20 cellular contexts compared by ENCODE assay signal in the genomic region with DNA sequence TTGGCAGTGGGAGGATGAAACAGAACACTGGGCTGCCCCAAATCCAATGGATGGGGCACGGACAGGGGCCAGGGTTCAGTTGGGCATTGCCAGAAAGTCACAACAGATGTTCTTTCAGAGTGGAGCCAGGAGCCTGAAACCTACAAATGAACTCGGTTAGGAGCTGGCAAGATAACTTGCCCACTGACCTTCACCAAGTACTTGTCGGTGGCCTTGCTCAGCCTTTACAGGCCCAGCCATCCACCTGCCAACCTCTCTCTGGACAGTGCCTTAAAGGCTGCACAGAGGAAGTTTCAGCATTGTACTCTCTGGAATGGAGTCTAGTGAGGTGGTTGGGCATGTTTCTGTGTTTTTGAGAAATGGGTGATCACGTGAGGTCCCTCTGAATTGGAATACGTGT.
DNase-seq lines count a peak whose midpoint lies in the region; ATAC-seq and TF ChIP-seq lines count a peak whose summit lies in the region.
"Had no signal": no experiment of that assay in that cellular context is flagged by ENCODE, and none has a peak within 500 bp of the region (broad histone marks: within the 10 kb centered on the region; RNA-seq: fewer than 3 reads in every experiment).

No MANE protein-coding gene starts in this region.

- H3K27ac Mint-ChIP-seq in nephron, result peak overlapping the region in 2 of 3 experiments; percentile 11 to 98
- H3K27ac Mint-ChIP-seq in activated CD8-positive, alpha-beta T cell treated with anti-CD3 and anti-CD28 coated beads, Interleukin-2, amount 10 ng/mL, durations not matched to agents 7 days and 5 days, result no peak overlapping the region
- H3K27ac Mint-ChIP-seq: CD4-positive, CD25-positive, alpha-beta regulatory T cell had no signal

- H3K27ac ChIP-seq in heart right ventricle (no peak overlapping the region), adrenal gland (peak overlapping the region in 1 of 5 donors; percentile 47), psoas muscle (no peak overlapping the region)
- H3K27ac ChIP-seq: BLaER1, PC-9 had no signal

- ATAC-seq in Right ventricle myocardium superior (ENCODE audit: poor library complexity), result peak; percentile 41
- ATAC-seq in heart right ventricle, result no peak
- peak in 3 of 4 donors; percentile 39 to 55 (median 53) for ATAC-seq in psoas muscle
- no peak for ATAC-seq in activated CD8-positive, alpha-beta T cell treated with anti-CD3 and anti-CD28 coated beads, Interleukin-2, amount 10 ng/mL, durations not matched to agents 7 days and 5 days
- ATAC-seq: HepG2, Right ventricle myocardium inferior had no signal

- no peak overlapping the region for H3K4me3 ChIP-seq in heart right ventricle
- H3K4me3 ChIP-seq in adrenal gland, result no peak overlapping the region
- no peak overlapping the region for H3K4me3 ChIP-seq in psoas muscle
- H3K4me3 ChIP-seq: BLaER1, PC-9 had no signal

- peaks cover 14% of the 10 kb centered on the region for H3K4me1 Mint-ChIP-seq in nephron
- H3K4me1 Mint-ChIP-seq in activated CD8-positive, alpha-beta T cell treated with anti-CD3 and anti-CD28 coated beads, Interleukin-2, amount 10 ng/mL, durations not matched to agents 7 days and 5 days (ENCODE audit: low read depth), result peaks cover 1% of the 10 kb centered on the region

- H3K4me3 Mint-ChIP-seq in nephron, result no peak overlapping the region
- no peak overlapping the region for H3K4me3 Mint-ChIP-seq in activated CD8-positive, alpha-beta T cell treated with anti-CD3 and anti-CD28 coated beads, Interleukin-2, amount 10 ng/mL, durations not matched to agents 7 days and 5 days
- H3K4me3 Mint-ChIP-seq: CD4-positive, CD25-positive, alpha-beta regulatory T cell had no signal

- H3K4me1 ChIP-seq in heart right ventricle (no peaks in the 10 kb centered on the region), adrenal gland (replicated peaks in 1 of 2) (no peaks in the 10 kb centered on the region), psoas muscle (no peaks in the 10 kb centered on the region)
- H3K4me1 ChIP-seq: BLaER1 had no signal

- POLR2A ChIA-PET in activated CD8-positive, alpha-beta T cell treated with anti-CD3 and anti-CD28 coated beads, Interleukin-2, amount 10 ng/mL, durations not matched to agents 7 days and 5 days (lab: Charles Lee), result no interaction called here

- H3K36me3 Mint-ChIP-seq in nephron (ENCODE audit: low read depth), result no peaks in the 10 kb centered on the region
- H3K36me3 Mint-ChIP-seq in activated CD8-positive, alpha-beta T cell treated with anti-CD3 and anti-CD28 coated beads, Interleukin-2, amount 10 ng/mL, durations not matched to agents 7 days and 5 days (ENCODE audit: low read depth), result no peaks in the 10 kb centered on the region
- H3K36me3 Mint-ChIP-seq: CD4-positive, CD25-positive, alpha-beta regulatory T cell had no signal

- H3K36me3 ChIP-seq in heart right ventricle (no peaks in the 10 kb centered on the region), adrenal gland (replicated peaks in 1 of 2) (no peaks in the 10 kb centered on the region), psoas muscle (ENCODE audit: insufficient read depth in 1 of 2, low read depth in 1 of 2) (no peaks in the 10 kb centered on the region)
- H3K36me3 ChIP-seq: BLaER1 had no signal

- CTCF ChIA-PET in activated CD8-positive, alpha-beta T cell treated with anti-CD3 and anti-CD28 coated beads, Interleukin-2, amount 10 ng/mL, durations not matched to agents 7 days and 5 days (lab: Charles Lee), result no interaction called here

- H3K9me3 ChIP-seq in heart right ventricle (no peaks in the 10 kb centered on the region), adrenal gland (replicated peaks in 1 of 3) (no peaks in the 10 kb centered on the region), psoas muscle (no peaks in the 10 kb centered on the region)
- H3K9me3 ChIP-seq: BLaER1 had no signal

- no peak for TF ChIP-seq CTCF in heart right ventricle (IDR thresholded peaks at IDR 0.05)
- no peak for TF ChIP-seq CTCF in adrenal gland (IDR thresholded peaks at IDR 0.05)
- no peak for TF ChIP-seq CTCF in nephron (IDR thresholded peaks at IDR 0.05; ENCODE audit: unreplicated experiment in 3 of 3)
- TF ChIP-seq CTCF in psoas muscle (IDR thresholded peaks at IDR 0.05), result no peak
- TF ChIP-seq CTCF in GM10266 (IDR thresholded peaks at IDR 0.05; ENCODE audit: control insufficient read depth, insufficient read depth, low read depth, missing control alignments), result no peak

- intact Hi-C loops in Right ventricle myocardium superior (cut with DNase I), result no loop called here
- intact Hi-C loops in heart right ventricle (cut with DNase I), result no loop called here
- intact Hi-C loops in adrenal gland (cut with DNase I), result no loop called here
- intact Hi-C loops in psoas muscle (cut with DNase I), result loop anchor here in 1 of 2 donors (5.0 kb wide), 1 partner anchor 41 kb away; no protein-coding TSS in a partner anchor

- no peaks in the 10 kb centered on the region for H3K27me3 Mint-ChIP-seq in nephron (ENCODE audit: low read depth)
- no peaks in the 10 kb centered on the region for H3K27me3 Mint-ChIP-seq in activated CD8-positive, alpha-beta T cell treated with anti-CD3 and anti-CD28 coated beads, Interleukin-2, amount 10 ng/mL, durations not matched to agents 7 days and 5 days (ENCODE audit: low read depth)

- DNase-seq in Right ventricle myocardium superior, result no peak
- DNase-seq in heart right ventricle, result no peak
- DNase-seq in adrenal gland, result peak in 6 of 7 donors; percentile 29 to 59 (median 48)
- no peak for DNase-seq in psoas muscle
- DNase-seq in activated CD8-positive, alpha-beta T cell treated with anti-CD3 and anti-CD28 coated beads, Interleukin-2, amount 10 ng/mL, durations not matched to agents 7 days and 5 days, result no peak
- DNase-seq in central memory CD4-positive, alpha-beta T cell, result no peak
- DNase-seq in GM10266 (ENCODE audit: extremely low spot score), result no peak
- DNase-seq: CD4-positive, CD25-positive, alpha-beta regulatory T cell; EL; GDM1; MM.1S; NCI-H2029; NCI-H446; NCI-H524 treated with DMSO at 0.1 percent for 48 hours; NCI-H774; PC-9 had no signal

- H3K27me3 ChIP-seq in heart right ventricle, result peaks cover 0 to 26% (median 0%) of the 10 kb centered on the region in 7 donors
- peaks cover 10% of the 10 kb centered on the region for H3K27me3 ChIP-seq in adrenal gland
- H3K27me3 ChIP-seq in psoas muscle (ENCODE audit: insufficient read depth in 3 of 3, low read length in 2 of 3), result peaks cover 0 to 26% (median 0%) of the 10 kb centered on the region in 3 donors

- H3K9me3 Mint-ChIP-seq in nephron, result peaks cover 32% of the 10 kb centered on the region
- no peaks in the 10 kb centered on the region for H3K9me3 Mint-ChIP-seq in activated CD8-positive, alpha-beta T cell treated with anti-CD3 and anti-CD28 coated beads, Interleukin-2, amount 10 ng/mL, durations not matched to agents 7 days and 5 days (ENCODE audit: insufficient read depth)

- 78 to 85% methylated on average over 5 of the region's 5 CpGs for WGBS in heart right ventricle, 2 donors
- 33 to 72% (median 45%) methylated on average over 2 to 5 of the region's 5 CpGs for WGBS in adrenal gland, 4 donors
- 43 to 51% (median 50%) methylated on average over 5 of the region's 5 CpGs for WGBS in psoas muscle, 3 donors

- no peak for TF ChIP-seq POLR2A in adrenal gland (IDR thresholded peaks at IDR 0.05)

Comparison
In these comparisons a context has a peak if more than half of its experiments do, and no peak if none do; other contexts are left out.
1. ATAC-seq: peak in Right ventricle myocardium superior (single experiment) and psoas muscle (3 of 4); none in heart right ventricle (0 of 8) and activated CD8-positive, alpha-beta T cell treated with anti-CD3 and anti-CD28 coated beads, Interleukin-2, amount 10 ng/mL, durations not matched to agents 7 days and 5 days (single experiment).
2. DNase-seq: peak in adrenal gland (6 of 7); none in Right ventricle myocardium superior (single experiment), heart right ventricle (0 of 2), psoas muscle (0 of 2), activated CD8-positive, alpha-beta T cell treated with anti-CD3 and anti-CD28 coated beads, Interleukin-2, amount 10 ng/mL, durations not matched to agents 7 days and 5 days (single experiment), central memory CD4-positive, alpha-beta T cell (single experiment) and GM10266 (single experiment).